ENCODE assay signal across 8 cellular contexts in genomic region chr1:19391596-19391981, GRCh38.
A peak's percentile ranks its signal among the peaks of the same experiment; 100 is the strongest.
DNase-seq lines count a peak whose midpoint lies in the region; ATAC-seq and TF ChIP-seq lines count a peak whose summit lies in the region.

No MANE protein-coding gene starts in this region.

- H3K36me3 ChIP-seq in ascending aorta = no peaks in the 10 kb centered on the region

- H3K27ac Mint-ChIP-seq in stimulated activated naive CD8-positive, alpha-beta T cell treated with anti-CD3 and anti-CD28 coated beads, Interleukin-15, Interleukin-2, amounts not matched to agents 100 ng/mL and 50 ng/mL, for 24 hours = peak overlapping the region; percentile 92
- peak overlapping the region; percentile 82 to 99 (median 96) for H3K27ac Mint-ChIP-seq in naive B cell

- H3K27ac ChIP-seq in ascending aorta = peak overlapping the region; percentile 77 to 81

- H3K4me1 ChIP-seq in ascending aorta = peaks cover 13 to 67% of the 10 kb centered on the region in 2 donors

- H3K9me3 Mint-ChIP-seq in stimulated activated naive CD8-positive, alpha-beta T cell treated with anti-CD3 and anti-CD28 coated beads, Interleukin-15, Interleukin-2, amounts not matched to agents 100 ng/mL and 50 ng/mL, for 24 hours = no peaks in the 10 kb centered on the region
- peaks cover 0 to 1% (median 0%) of the 10 kb centered on the region in 7 donors for H3K9me3 Mint-ChIP-seq in naive B cell

- H3K27me3 Mint-ChIP-seq in stimulated activated naive CD8-positive, alpha-beta T cell treated with anti-CD3 and anti-CD28 coated beads, Interleukin-15, Interleukin-2, amounts not matched to agents 100 ng/mL and 50 ng/mL, for 24 hours = no peaks in the 10 kb centered on the region
- no peaks in the 10 kb centered on the region for H3K27me3 Mint-ChIP-seq in naive B cell

- intact Hi-C loops in ascending aorta (cut with DNase I) = loop anchor here (1.0 kb wide), 2 partner anchors 94 to 260 kb away; partner anchors contain the start of gene CAPZB

- peak overlapping the region; percentile 70 for H3K4me3 Mint-ChIP-seq in stimulated activated naive CD8-positive, alpha-beta T cell treated with anti-CD3 and anti-CD28 coated beads, Interleukin-15, Interleukin-2, amounts not matched to agents 100 ng/mL and 50 ng/mL, for 24 hours
- peak overlapping the region; percentile 80 to 94 (median 91) for H3K4me3 Mint-ChIP-seq in naive B cell

- H3K36me3 Mint-ChIP-seq in stimulated activated naive CD8-positive, alpha-beta T cell treated with anti-CD3 and anti-CD28 coated beads, Interleukin-15, Interleukin-2, amounts not matched to agents 100 ng/mL and 50 ng/mL, for 24 hours (ENCODE audit: low read depth) = peaks cover 11% of the 10 kb centered on the region
- no peaks in the 10 kb centered on the region for H3K36me3 Mint-ChIP-seq in naive B cell

- H3K9me3 ChIP-seq in ascending aorta = no peaks in the 10 kb centered on the region

- no peak for ATAC-seq in stimulated activated naive CD8-positive, alpha-beta T cell treated with anti-CD3 and anti-CD28 coated beads, Interleukin-15, Interleukin-2, amounts not matched to agents 100 U/mL and 50 U/mL, for 24 hours
- ATAC-seq in naive B cell (ENCODE audit: low read depth in 2 of 2) (no peak), GM18502 (IDR thresholded peaks at IDR 0.05; ENCODE audit: poor library complexity, unreplicated experiment) (no peak)

- DNase-seq in stimulated activated naive CD8-positive, alpha-beta T cell treated with anti-CD3 and anti-CD28 coated beads, Interleukin-15, Interleukin-2, amounts not matched to agents 100 U/mL and 50 U/mL, for 24 hours = no peak
- no peak for DNase-seq in ascending aorta (ENCODE audit: low spot score in 2 of 2)
- DNase-seq in naive B cell = no peak
- no peak for DNase-seq in NCI-H146 treated with DMSO at 0.1 percent for 48 hours (lab: John Stamatoyannopoulos, UW; ENCODE audit: unreplicated experiment)
- DNase-seq in inferior parietal cortex (ENCODE audit: extremely low spot score) = no peak
- DNase-seq in GM19238 (ENCODE audit: insufficient read length, low spot score) = no peak

- H3K4me1 Mint-ChIP-seq in stimulated activated naive CD8-positive, alpha-beta T cell treated with anti-CD3 and anti-CD28 coated beads, Interleukin-15, Interleukin-2, amounts not matched to agents 100 ng/mL and 50 ng/mL, for 24 hours (ENCODE audit: low read depth) = peaks cover 85% of the 10 kb centered on the region
- peaks cover 58 to 83% (median 76%) of the 10 kb centered on the region in 3 donors for H3K4me1 Mint-ChIP-seq in naive B cell

- peak overlapping the region in 1 of 2 donors; percentile 54 for H3K4me3 ChIP-seq in ascending aorta

- TF ChIP-seq CTCF in ascending aorta (IDR thresholded peaks at IDR 0.05) = peak in 1 of 3 experiments; percentile 0

- H3K27me3 ChIP-seq in ascending aorta = no peaks in the 10 kb centered on the region
